In genomic region chr14:96201157-96201556, GRCh38 we compare ENCODE assay signal across 20 cellular contexts. TPM values are rescaled to one million over a fixed set of nuclear protein-coding genes. Genes with fewer than 3 reads are reported as not detected.
DNase-seq lines count a peak whose midpoint lies in the region; ATAC-seq, FAIRE-seq and TF ChIP-seq lines count a peak whose summit lies in the region.
"Had no signal": no experiment of that assay in that cellular context is flagged by ENCODE, and none has a peak within 500 bp of the region (broad histone marks: within the 10 kb centered on the region; RNA-seq: fewer than 3 reads in every experiment).

No MANE protein-coding gene starts in this region.

- TF ChIP-seq CTCF in A549 (IDR thresholded peaks at IDR 0.05) = no peak
- no peak for TF ChIP-seq CTCF in H1 (IDR thresholded peaks at IDR 0.05; ENCODE audit: control extremely low read depth in 1 of 3, insufficient read depth in 1 of 3, low read depth in 1 of 3, low read length in 3 of 3)
- TF ChIP-seq CTCF in coronary artery (IDR thresholded peaks at IDR 0.05) = no peak

- TF ChIP-seq EP300 in A549 (IDR thresholded peaks at IDR 0.05) (no peak), H1 (IDR thresholded peaks at IDR 0.05; ENCODE audit: borderline replicate concordance in 1 of 2, low read depth in 2 of 2, low read length in 2 of 2) (no peak)

- no peak overlapping the region for H2BK5ac ChIP-seq in H1 (ENCODE audit: low read depth, low read length)
- H2BK5ac ChIP-seq in trophoblast cell (ENCODE audit: low read depth, low read length, poor library complexity) = no peak overlapping the region

- H3K4ac ChIP-seq in H1 (replicated peaks; ENCODE audit: insufficient read length, low read depth, low read length) (no peak overlapping the region), trophoblast cell (ENCODE audit: low read depth, low read length) (no peak overlapping the region)

- H2AK5ac ChIP-seq in H1 (ENCODE audit: low read depth, low read length) (no peak overlapping the region), trophoblast cell (ENCODE audit: low read length) (peak overlapping the region; percentile 5)

- H4K91ac ChIP-seq in H1 (replicated peaks; ENCODE audit: insufficient read length, low read length) (no peak overlapping the region), trophoblast cell (ENCODE audit: low read depth, low read length) (peak overlapping the region; percentile 45)

- H4K8ac ChIP-seq in H1 (ENCODE audit: extremely low read depth, insufficient read depth, low read length) (peak overlapping the region; percentile 57), trophoblast cell (ENCODE audit: low read depth, low read length) (no peak overlapping the region)

- no peak overlapping the region for H4K12ac ChIP-seq in trophoblast cell (ENCODE audit: low read depth, low read length)

- H3K23me2 ChIP-seq in H1 (ENCODE audit: low read depth, low read length) = peaks cover 10% of the 10 kb centered on the region; the same call in 1 of the 2 replicates

- H3K27me3 ChIP-seq in H1 (replicated peaks in 1 of 4; ENCODE audit: control insufficient read depth in 3 of 4, extremely low read depth in 1 of 4, insufficient read depth in 3 of 4, low read length in 3 of 4) = peaks cover 0 to 22% (median 20%) of the 10 kb centered on the region in 4 experiments; a peak in 6 of 7 replicates
- H3K27me3 ChIP-seq in trophoblast cell (ENCODE audit: insufficient read depth, low read length) = no peaks in the 10 kb centered on the region

- TF ChIP-seq RAD21 in A549 (conservative IDR thresholded peaks at IDR 0.05 in 1 of 2, IDR thresholded peaks at IDR 0.05 in 1 of 2) (no peak), H1 (IDR thresholded peaks at IDR 0.05 in 1 of 2, conservative IDR thresholded peaks at IDR 0.05 in 1 of 2; ENCODE audit: low read depth in 2 of 2, low read length in 2 of 2) (no peak)

- H3K27ac ChIP-seq in A549 (peak overlapping the region; percentile 46 to 88; a peak in 4 of 6 replicates), H1 (ENCODE audit: low read depth, low read length) (no peak overlapping the region), trophoblast cell (ENCODE audit: low read depth, low read length) (no peak overlapping the region), coronary artery (no peak overlapping the region)

- no peak overlapping the region for H3K4me3 ChIP-seq in A549
- no peak overlapping the region for H3K4me3 ChIP-seq in H1 (ENCODE audit: extremely low read depth in 1 of 4, insufficient read depth in 2 of 4, low read depth in 3 of 4, low read length in 4 of 4)
- H3K4me3 ChIP-seq in trophoblast cell (ENCODE audit: low read depth, low read length) = no peak overlapping the region
- no peak overlapping the region for H3K4me3 ChIP-seq in coronary artery
- H3K4me3 ChIP-seq: GM23338 had no signal

- FAIRE-seq in A549 (lab: Jason Lieb, UNC) (no peak), H1 (lab: Jason Lieb, UNC) (no peak)
- FAIRE-seq: GM12891, GM18507 had no signal

- 93% methylated on average over 8 of the region's 8 CpGs for WGBS in A549 (ENCODE audit: missing lambda C conversion rate)
- 95% methylated on average over 8 of the region's 8 CpGs; no CpG with 5 or more reads in 1 of the 2 experiments for WGBS in H1 (ENCODE audit: extremely low coverage in 1 of 2, insufficient coverage in 1 of 2, insufficient read length in 1 of 2, insufficient replicate concordance in 2 of 2, low coverage in 1 of 2, low lambda C conversion rate in 2 of 2, missing lambda C conversion rate in 1 of 2), 2 experiments
- WGBS in trophoblast cell (ENCODE audit: extremely low coverage, insufficient coverage, insufficient read length) = no CpG with 5 or more reads among the region's 8 CpGs

- H4K20me1 ChIP-seq in H1 (replicated peaks in 1 of 2; ENCODE audit: control insufficient read depth in 1 of 2, insufficient read depth in 2 of 2, low read length in 2 of 2) = no peaks in the 10 kb centered on the region

- ATAC-seq in A549 (no peak), HG03045 (IDR thresholded peaks at IDR 0.05; ENCODE audit: unreplicated experiment) (no peak), esophagus mucosa (no peak)
- ATAC-seq: GM23338 had no signal

- H3K9me3 ChIP-seq in A549 = no peaks in the 10 kb centered on the region
- H3K9me3 ChIP-seq in H1 (ENCODE audit: insufficient read depth in 2 of 2, low read depth in 1 of 2, low read length in 1 of 2) = no peaks in the 10 kb centered on the region
- no peaks in the 10 kb centered on the region for H3K9me3 ChIP-seq in trophoblast cell (ENCODE audit: insufficient read depth, low read depth, low read length)

- no peak overlapping the region for H2BK120ac ChIP-seq in H1 (replicated peaks; ENCODE audit: low read depth, low read length)
- peak overlapping the region; percentile 5 for H2BK120ac ChIP-seq in trophoblast cell (ENCODE audit: insufficient read depth, low read length, poor library complexity)

- H2BK12ac ChIP-seq in H1 (ENCODE audit: low read depth, low read length) (no peak overlapping the region), trophoblast cell (ENCODE audit: low read length) (peak overlapping the region; percentile 4)

- H2BK20ac ChIP-seq in H1 (ENCODE audit: low read length) = no peak overlapping the region

- POLR2A ChIA-PET in A549 (lab: Yijun Ruan, JAX) = no interaction called here
- POLR2A ChIA-PET in H1 (lab: Charles Lee; ENCODE audit: partially characterized antibody) = no interaction called here

- no peak for DNase-seq in A549 (ENCODE audit: low read depth in 1 of 2, low spot score in 1 of 2)
- DNase-seq in H1 (ENCODE audit: low read depth in 1 of 2, low spot score in 2 of 2) = no peak
- no peak for DNase-seq in trophoblast cell
- no peak for DNase-seq in coronary artery (ENCODE audit: low spot score)
- DNase-seq: 8988T; C1 segment of cervical spinal cord; Calu3; CD4-positive, alpha-beta memory T cell; COR-L47; DMS53; DMS79 treated with DMSO at 0.1 percent for 48 hours; GF-D8; HCEC 1CT had no signal

- no peaks in the 10 kb centered on the region for H3K79me2 ChIP-seq in H1 (ENCODE audit: control insufficient read depth in 1 of 2, insufficient read depth in 2 of 2, low read length in 2 of 2)
- H3K79me2 ChIP-seq in trophoblast cell (ENCODE audit: control insufficient read depth, insufficient read depth, low read length, poor library complexity) = peaks cover 6% of the 10 kb centered on the region

- no peak overlapping the region for H3K23ac ChIP-seq in H1 (ENCODE audit: insufficient read length)
- no peak overlapping the region for H3K23ac ChIP-seq in trophoblast cell (ENCODE audit: low read length)

- H3K9ac ChIP-seq in H1 (replicated peaks in 1 of 4; ENCODE audit: extremely low read depth in 1 of 4, low read depth in 3 of 4, low read length in 3 of 4) = no peak overlapping the region
- H3K9ac ChIP-seq in trophoblast cell (ENCODE audit: low read length) = no peak overlapping the region

- H2AFZ ChIP-seq in H1 (ENCODE audit: low read length) (no peak overlapping the region), trophoblast cell (ENCODE audit: insufficient read depth, low read length, poor library complexity) (no peak overlapping the region)
- H2AFZ ChIP-seq: GM23338 had no signal

- H3K18ac ChIP-seq in H1 (ENCODE audit: extremely low read depth, low read length) (no peak overlapping the region), trophoblast cell (ENCODE audit: low read length) (no peak overlapping the region)

- H3K79me1 ChIP-seq in H1 (ENCODE audit: low read depth, low read length) = no peaks in the 10 kb centered on the region
- H3K79me1 ChIP-seq in trophoblast cell (ENCODE audit: low read length) = peaks cover 20% of the 10 kb centered on the region

- no peaks in the 10 kb centered on the region for H3K36me3 ChIP-seq in H1 (ENCODE audit: control insufficient read depth in 2 of 4, insufficient read depth in 4 of 4, low read length in 3 of 4)
- peaks cover 0 to under 1% of the 10 kb centered on the region in 2 experiments for H3K36me3 ChIP-seq in trophoblast cell (ENCODE audit: control insufficient read depth in 1 of 2, insufficient read depth in 2 of 2, low read length in 2 of 2)

- no peak overlapping the region for H3K4me2 ChIP-seq in A549
- no peak overlapping the region for H3K4me2 ChIP-seq in H1 (ENCODE audit: insufficient read depth in 1 of 2, low read depth in 2 of 2, low read length in 2 of 2)
- no peak overlapping the region for H3K4me2 ChIP-seq in trophoblast cell (ENCODE audit: low read length)
- H3K4me2 ChIP-seq: GM23338 had no signal

- H3K14ac ChIP-seq in H1 (ENCODE audit: insufficient read length) (no peak overlapping the region), trophoblast cell (ENCODE audit: low read length) (no peak overlapping the region)

- CTCF ChIA-PET in A549 (lab: Yijun Ruan, JAX) = interaction anchor here (1.8 kb wide), 1 partner anchor 73 kb away, joined by 8 read pairs; no protein-coding TSS in a partner anchor
- CTCF ChIA-PET in H1 (lab: Charles Lee; ENCODE audit: partially characterized antibody) = interaction anchor here (0.6 to 1.1 kb wide), 3 partner anchors 13 to 590 kb away, joined by 3 read pairs; no protein-coding TSS in a partner anchor

- H4K5ac ChIP-seq in H1 (ENCODE audit: insufficient read length, low read depth, low read length) = no peak overlapping the region

- no peak overlapping the region for H3K56ac ChIP-seq in H1 (replicated peaks; ENCODE audit: insufficient read length, low read depth, low read length)

- peaks cover 46% of the 10 kb centered on the region for H3K4me1 ChIP-seq in A549
- peaks cover 0 to 22% (median 7%) of the 10 kb centered on the region in 4 experiments; a peak in 6 of 7 replicates for H3K4me1 ChIP-seq in H1 (replicated peaks in 1 of 4; ENCODE audit: control insufficient read depth in 3 of 4, insufficient read depth in 4 of 4, low read length in 3 of 4)
- H3K4me1 ChIP-seq in trophoblast cell (ENCODE audit: control insufficient read depth in 1 of 2, insufficient read depth in 2 of 2, low read length in 2 of 2) = peaks cover 18 to 38% of the 10 kb centered on the region in 2 experiments

- no peak overlapping the region for H2BK15ac ChIP-seq in H1 (ENCODE audit: low read length)

- TF ChIP-seq POLR2A in A549 (IDR thresholded peaks at IDR 0.05; ENCODE audit: low read length) (no peak), H1 (IDR thresholded peaks at IDR 0.05; ENCODE audit: control extremely low read depth in 1 of 2, low read depth in 2 of 2, low read length in 2 of 2) (no peak)

RNA-seq across cellular contexts. Expression of gene BDKRB2, which starts 3.5 kb away (rescaled TPM):
- 21.6 and 26.6 TPM in 2 replicates for polyA plus RNA-seq in A549 (2011; rRNA removed)
- 7.2 and 9.5 TPM in 2 replicates for polyA plus RNA-seq in A549 (2012; cell fraction: cytosol; rRNA removed)
- polyA plus RNA-seq in A549 (2012; cell fraction: nucleus; rRNA removed) = 11.9 and 13.6 TPM in 2 replicates
- 12.1 to 19.6 TPM (median 13.9 TPM) in 3 replicates for polyA plus RNA-seq in A549 (2017; fragmentation: RNase III; extraction: RNeasy Plus Mini Kit Qiagen cat#74134 plus additional on column Dnase treatment)
- 66.9 and 71.1 TPM in 2 replicates for polyA minus RNA-seq in A549 (2011; rRNA and poly(A)+ RNA removed)
- 0.13 TPM in 2 replicates for total RNA-seq in H1 (2021; fragmentation: NEBNext Ultra II Directional; extraction: Animal tissue kit (Norgen Biotek cat#: 25700))
- polyA plus RNA-seq in H1 (2011; rRNA removed) = 0.21 and 0.24 TPM in 2 replicates
- 0.28 TPM for polyA plus RNA-seq in H1 (2011; cell fraction: cytosol; rRNA removed)
- 0.30 TPM for polyA plus RNA-seq in H1 (2011; cell fraction: nucleus; rRNA removed)
- 0.20 to 0.33 TPM (median 0.26 TPM) in 4 replicates for polyA plus RNA-seq in H1 (2012, experiment 1 of 2)
- polyA plus RNA-seq in H1 (2012, experiment 2 of 2) = not detected
- 0.20 TPM for polyA plus RNA-seq in H1 (2013, experiment 1 of 2)
- polyA plus RNA-seq in H1 (2013, experiment 2 of 2) = 0.18 TPM
- polyA minus RNA-seq in H1 (2011; rRNA and poly(A)+ RNA removed) = 1.3 and 1.8 TPM in 2 replicates
- polyA minus RNA-seq in H1 (2011; cell fraction: cytosol; rRNA and poly(A)+ RNA removed) = 0.51 TPM
- polyA minus RNA-seq in H1 (2011; cell fraction: nucleus; rRNA and poly(A)+ RNA removed) = 0.70 TPM
- polyA plus RNA-seq in trophoblast cell (2013) = 29.0 and 29.1 TPM in 2 replicates
- 22.1 TPM for total RNA-seq in esophagus mucosa
- total RNA-seq: CD4-positive, alpha-beta memory T cell; G401 had no signal
- polyA plus RNA-seq: CD4-positive, alpha-beta memory T cell had no signal

RNA-seq across cellular contexts. Expression of gene BDKRB1, which starts 54.9 kb away (rescaled TPM):
- 3.3 and 3.5 TPM in 2 replicates for polyA plus RNA-seq in A549 (2011; rRNA removed)
- 1.4 and 2.8 TPM in 2 replicates for polyA plus RNA-seq in A549 (2012; cell fraction: cytosol; rRNA removed)
- polyA plus RNA-seq in A549 (2012; cell fraction: nucleus; rRNA removed) = 5.9 and 7.0 TPM in 2 replicates
- 2.6 to 3.3 TPM (median 2.8 TPM) in 3 replicates for polyA plus RNA-seq in A549 (2017; fragmentation: RNase III; extraction: RNeasy Plus Mini Kit Qiagen cat#74134 plus additional on column Dnase treatment)
- polyA minus RNA-seq in A549 (2011; rRNA and poly(A)+ RNA removed) = 1.7 and 2.5 TPM in 2 replicates
- not detected in 2 replicates for total RNA-seq in H1 (2021; fragmentation: NEBNext Ultra II Directional; extraction: Animal tissue kit (Norgen Biotek cat#: 25700))
- polyA plus RNA-seq in H1 (2011; rRNA removed) = 0.17 and 0.27 TPM in 2 replicates
- 0.06 TPM for polyA plus RNA-seq in H1 (2011; cell fraction: cytosol; rRNA removed)
- polyA plus RNA-seq in H1 (2011; cell fraction: nucleus; rRNA removed) = 0.34 TPM
- polyA plus RNA-seq in H1 (2012, experiment 1 of 2) = 0.15 TPM in 1 of 4 replicates, not detected in the others
- polyA plus RNA-seq in H1 (2012, experiment 2 of 2) = not detected
- polyA plus RNA-seq in H1 (2013, experiment 1 of 2) = 0.08 TPM
- 0.15 TPM for polyA plus RNA-seq in H1 (2013, experiment 2 of 2)
- polyA minus RNA-seq in H1 (2011; rRNA and poly(A)+ RNA removed) = not detected in 2 replicates
- 1.1 TPM for polyA minus RNA-seq in H1 (2011; cell fraction: cytosol; rRNA and poly(A)+ RNA removed)
- polyA minus RNA-seq in H1 (2011; cell fraction: nucleus; rRNA and poly(A)+ RNA removed) = not detected
- 6.0 and 6.4 TPM in 2 replicates for polyA plus RNA-seq in trophoblast cell (2013)
- total RNA-seq in esophagus mucosa = 6.1 TPM
- total RNA-seq: A673; Calu3; CD4-positive, alpha-beta memory T cell; G401; GM23338 had no signal
- polyA plus RNA-seq: CD4-positive, alpha-beta memory T cell; GM23338 had no signal

Comparison
In these comparisons a context has a peak if more than half of its experiments do, and no peak if none do; other contexts are left out.
1. H3K27ac ChIP-seq: peak in A549 (2 of 2); none in H1 (single experiment), trophoblast cell (single experiment) and coronary artery (0 of 2).
2. RNA of gene BDKRB2, which starts 3.5 kb away (total RNA-seq): 22.1 TPM in esophagus mucosa (single experiment); 0.13 TPM in H1; every median in the first group is over 10 times any median in the second.